19 cellular contexts compared by ENCODE assay signal in genomic region chr6:25340421-25340820, GRCh38.
DNase-seq lines count a peak whose midpoint lies in the region; ATAC-seq, FAIRE-seq and TF ChIP-seq lines count a peak whose summit lies in the region.
"Had no signal": no experiment of that assay in that cellular context is flagged by ENCODE, and none has a peak within 500 bp of the region (broad histone marks: within the 10 kb centered on the region; RNA-seq: fewer than 3 reads in every experiment).

No MANE protein-coding gene starts in this region.

- peak overlapping the region; percentile 12 for H3K4me2 ChIP-seq in hepatocyte
- H3K4me2 ChIP-seq: A549 had no signal

- peaks cover 1% of the 10 kb centered on the region for H4K20me1 ChIP-seq in hepatocyte (ENCODE audit: insufficient read depth, poor library complexity, severe bottlenecking)

- no peaks in the 10 kb centered on the region for H3K36me3 ChIP-seq in hepatocyte (replicated peaks; ENCODE audit: insufficient read depth, low read depth)
- H3K36me3 ChIP-seq in small intestine (ENCODE audit: control insufficient read depth in 2 of 2, insufficient read depth in 2 of 2, low read length in 2 of 2): no peaks in the 10 kb centered on the region

- H3K27ac ChIP-seq in hepatocyte (peak overlapping the region; percentile 78), small intestine (ENCODE audit: low read depth in 1 of 2, low read length in 1 of 2) (peak overlapping the region in 1 of 2 donors; percentile 66)
- H3K27ac ChIP-seq: 22Rv1, A549, C4-2B had no signal

- TF ChIP-seq CTCF in hepatocyte (IDR thresholded peaks at IDR 0.05; ENCODE audit: poor library complexity): no peak

- no peaks in the 10 kb centered on the region for H3K27me3 ChIP-seq in hepatocyte
- H3K27me3 ChIP-seq in small intestine (ENCODE audit: control insufficient read depth in 2 of 2, insufficient read depth in 2 of 2, low read length in 2 of 2): no peaks in the 10 kb centered on the region

- FAIRE-seq in small intestine (lab: Jason Lieb, UNC) (no peak), GM19239 (lab: Jason Lieb, UNC) (no peak)
- FAIRE-seq: A549, D721Med, G401.6, GM12892, H1, HepG2 had no signal

- WGBS in hepatocyte (ENCODE audit: low lambda C conversion rate, missing lambda C conversion rate): 79% methylated on average over 3 of the region's 3 CpGs
- 17 to 52% (median 39%) methylated on average over 3 of the region's 3 CpGs for WGBS in small intestine, 3 donors

- H3K4me1 ChIP-seq in hepatocyte (ENCODE audit: insufficient read depth) (peaks cover 28% of the 10 kb centered on the region), small intestine (ENCODE audit: control insufficient read depth in 2 of 2, insufficient read depth in 1 of 2, low read depth in 1 of 2, low read length in 1 of 2) (peaks cover 9 to 13% of the 10 kb centered on the region in 2 donors)

- H3K79me2 ChIP-seq in hepatocyte: peaks cover 89% of the 10 kb centered on the region

- H3K4me3 ChIP-seq in hepatocyte (no peak overlapping the region), small intestine (ENCODE audit: low read depth in 1 of 2, low read length in 2 of 2) (no peak overlapping the region)
- H3K4me3 ChIP-seq: A549 had no signal

- H2AFZ ChIP-seq in hepatocyte: no peak overlapping the region

- H3K9me3 ChIP-seq in hepatocyte (ENCODE audit: low read depth): no peaks in the 10 kb centered on the region
- H3K9me3 ChIP-seq in small intestine (ENCODE audit: control insufficient read depth, low read depth): no peaks in the 10 kb centered on the region
- H3K9me3 ChIP-seq: A549, Caco-2 had no signal

- no peaks in the 10 kb centered on the region for H3K9me2 ChIP-seq in hepatocyte (replicated peaks; ENCODE audit: insufficient read depth)

- ATAC-seq in GM18502 (IDR thresholded peaks at IDR 0.05; ENCODE audit: poor library complexity, unreplicated experiment): no peak
- ATAC-seq: A549, HepG2 had no signal

- DNase-seq in NCI-H82 (lab: John Stamatoyannopoulos, UW) (peak; percentile 25), NCI-H82 treated with DMSO at 0.1 percent for 48 hours (lab: John Stamatoyannopoulos, UW; ENCODE audit: unreplicated experiment) (no peak), hepatocyte (ENCODE audit: low spot score) (no peak), small intestine (peak; percentile 95), NCI-H524 (lab: John Stamatoyannopoulos, UW) (no peak), GM19239 (ENCODE audit: insufficient read length, low spot score) (no peak)
- DNase-seq: AML-193; Caco-2; CD4-positive, alpha-beta T cell; H9 had no signal

Comparison
In these comparisons a context has a peak if more than half of its experiments do, and no peak if none do; other contexts are left out.
1. DNase-seq: peak in NCI-H82 (single experiment) and small intestine (single experiment); none in NCI-H82 treated with DMSO at 0.1 percent for 48 hours (single experiment), hepatocyte (single experiment), NCI-H524 (0 of 2) and GM19239 (single experiment).